In genomic region chr2:220779918-220780317, GRCh38 we compare ENCODE assay signal across 15 cellular contexts.
DNase-seq lines count a peak whose midpoint lies in the region; ATAC-seq, FAIRE-seq and TF ChIP-seq lines count a peak whose summit lies in the region.
"Had no signal": no experiment of that assay in that cellular context is flagged by ENCODE, and none has a peak within 500 bp of the region (broad histone marks: within the 10 kb centered on the region; RNA-seq: fewer than 3 reads in every experiment).

No MANE protein-coding gene starts in this region.

- H3K36me3 Mint-ChIP-seq in HFFc6 (ENCODE audit: low read depth): peaks cover 12% of the 10 kb centered on the region; the same call in 1 of the 2 replicates
- peaks cover 5% of the 10 kb centered on the region for H3K36me3 Mint-ChIP-seq in MCF 10A (ENCODE audit: insufficient read depth, unreplicated experiment)

- H3K4me3 ChIP-seq in keratinocyte (ENCODE audit: control insufficient read depth in 2 of 3, extremely low read depth in 1 of 3, insufficient read depth in 2 of 3, low read depth in 1 of 3, low read length in 3 of 3): no peak overlapping the region
- peak overlapping the region in 4 of 59 donors; percentile 1 to 24 (median 7) for H3K4me3 ChIP-seq in dorsolateral prefrontal cortex
- H3K4me3 ChIP-seq: heart left ventricle, lower lobe of right lung, prostate gland had no signal

- TF ChIP-seq CTCF in HFFc6 (IDR thresholded peaks at IDR 0.05) (no peak), MCF 10A (IDR thresholded peaks at IDR 0.05; ENCODE audit: unreplicated experiment) (no peak), keratinocyte (optimal IDR thresholded peaks at IDR 0.05 in 1 of 3, IDR thresholded peaks at IDR 0.05 in 1 of 3, conservative IDR thresholded peaks at IDR 0.05 in 1 of 3; ENCODE audit: extremely low read depth in 1 of 3, insufficient read depth in 2 of 3, low read length in 3 of 3) (no peak), dorsolateral prefrontal cortex (IDR thresholded peaks at IDR 0.05 in 54 of 56, conservative IDR thresholded peaks at IDR 0.05 in 2 of 56; ENCODE audit: low read depth in 1 of 56, partially characterized antibody in 56 of 56) (no peak)

- H2AFZ ChIP-seq in keratinocyte (ENCODE audit: control insufficient read depth, low read length): no peak overlapping the region

- H3K4me1 Mint-ChIP-seq in HFFc6 (ENCODE audit: low read depth) (peaks cover 39% of the 10 kb centered on the region), MCF 10A (ENCODE audit: insufficient read depth, unreplicated experiment) (peaks cover 11% of the 10 kb centered on the region)

- BruUV-seq in MCF 10A (replicated peaks; lab: Mats Ljungman, UMichigan): no TSS peak

- DNase-seq in HFFc6 (peak; percentile 68), MCF 10A (ENCODE audit: unreplicated experiment) (peak; percentile 64), keratinocyte (ENCODE audit: low read depth, low spot score) (no peak), activated T-cell treated with anti-CD3 and anti-CD28 coated beads for 4 hours (no peak), Kasumi-1 (lab: John Stamatoyannopoulos, UW) (no peak), dorsolateral prefrontal cortex (no peak)
- DNase-seq: activated CD4-positive, alpha-beta T cell treated with anti-CD3 and anti-CD28 coated beads, Interleukin-2, amount 50 U/mL, for 4 hours; activated naive CD4-positive, alpha-beta T cell; cortex of kidney; DMS53; heart left ventricle; lower lobe of right lung had no signal

- peak overlapping the region; percentile 41 for H3K4me2 ChIP-seq in keratinocyte (ENCODE audit: control insufficient read depth, extremely low read depth, insufficient read depth, low read depth, low read length)

- peaks cover 6% of the 10 kb centered on the region for H3K4me1 ChIP-seq in keratinocyte (ENCODE audit: control insufficient read depth, extremely low read depth, insufficient read depth, low read length)
- H3K4me1 ChIP-seq: lower lobe of right lung, prostate gland had no signal

- FAIRE-seq in keratinocyte (lab: Jason Lieb, UNC): peak; percentile 92

- H3K79me2 ChIP-seq in keratinocyte (ENCODE audit: control insufficient read depth, insufficient read depth, low read length): no peaks in the 10 kb centered on the region

- H3K27ac ChIP-seq in keratinocyte (ENCODE audit: control insufficient read depth, insufficient read depth, low read length) (no peak overlapping the region), dorsolateral prefrontal cortex (peak overlapping the region in 1 of 59 donors; percentile 8)
- H3K27ac ChIP-seq: heart left ventricle, lower lobe of right lung, prostate gland had no signal

- ATAC-seq in HG03469 (IDR thresholded peaks at IDR 0.05; ENCODE audit: unreplicated experiment): no peak
- ATAC-seq: heart left ventricle, lower lobe of right lung had no signal

- no peaks in the 10 kb centered on the region for H3K36me3 ChIP-seq in keratinocyte (ENCODE audit: control insufficient read depth in 2 of 2, extremely low read depth in 1 of 2, insufficient read depth in 2 of 2, low read length in 2 of 2)
- H3K36me3 ChIP-seq: heart left ventricle, lower lobe of right lung, prostate gland had no signal

- H3K27me3 Mint-ChIP-seq in HFFc6 (ENCODE audit: insufficient read depth): peaks cover 3% of the 10 kb centered on the region; the same call in 1 of the 2 replicates
- H3K27me3 Mint-ChIP-seq in MCF 10A (ENCODE audit: insufficient read depth, unreplicated experiment): no peaks in the 10 kb centered on the region

- H3K4me3 Mint-ChIP-seq in HFFc6 (peak overlapping the region; percentile 27; the same call in 1 of the 2 replicates), MCF 10A (ENCODE audit: unreplicated experiment) (no peak overlapping the region)
- H3K4me3 Mint-ChIP-seq: T-helper 2 cell treated with Interferon-gamma antibody and Interleukin-4, amounts not matched to agents 5 μg/mL and 100 μg/mL, for 36 hours had no signal

- POLR2A ChIA-PET in MCF 10A (lab: Yijun Ruan, JAX): no interaction called here

- no peaks in the 10 kb centered on the region for H3K9me3 ChIP-seq in keratinocyte (ENCODE audit: control insufficient read depth, low read depth, low read length)
- H3K9me3 ChIP-seq: lower lobe of right lung, prostate gland had no signal

- H3K9ac ChIP-seq in keratinocyte (ENCODE audit: control insufficient read depth, extremely low read depth, insufficient read depth, low read length): no peak overlapping the region

- dilution Hi-C loops in keratinocyte (cut with MboI; ENCODE audit: extremely low pct_ligation_motif_present, low sequenced_read_pairs): no loop called here

- intact Hi-C loops in MCF 10A (cut with micrococcal nuclease): no loop called here
- intact Hi-C loops in dorsolateral prefrontal cortex (cut with DNase I): loop anchor here in 1 of 2 donors (5.0 kb wide), 1 partner anchor 93 kb away; no protein-coding TSS in a partner anchor

- CTCF ChIA-PET in MCF 10A (lab: Yijun Ruan, JAX): interaction anchor here (0.6 kb wide), 1 partner anchor 14 kb away, joined by 3 read pairs; no protein-coding TSS in a partner anchor

- H3K9me1 ChIP-seq in keratinocyte (ENCODE audit: control insufficient read depth, extremely low read depth, insufficient read depth, low read length): no peaks in the 10 kb centered on the region

- H3K27ac Mint-ChIP-seq in HFFc6: peak overlapping the region; percentile 18; the same call in 1 of the 2 replicates
- no peak overlapping the region for H3K27ac Mint-ChIP-seq in MCF 10A (ENCODE audit: low read depth, unreplicated experiment)
- H3K27ac Mint-ChIP-seq: T-helper 2 cell treated with Interferon-gamma antibody and Interleukin-4, amounts not matched to agents 5 μg/mL and 100 μg/mL, for 36 hours had no signal

- H3K9me3 Mint-ChIP-seq in HFFc6: peaks cover 14% of the 10 kb centered on the region
- H3K9me3 Mint-ChIP-seq in MCF 10A (ENCODE audit: unreplicated experiment): no peaks in the 10 kb centered on the region
- H3K9me3 Mint-ChIP-seq: T-helper 2 cell treated with Interferon-gamma antibody and Interleukin-4, amounts not matched to agents 5 μg/mL and 100 μg/mL, for 36 hours had no signal

- H3K27me3 ChIP-seq in keratinocyte (ENCODE audit: control insufficient read depth, extremely low read depth, insufficient read depth, low read length) (no peaks in the 10 kb centered on the region), dorsolateral prefrontal cortex (no peaks in the 10 kb centered on the region)
- H3K27me3 ChIP-seq: heart left ventricle had no signal

- no peaks in the 10 kb centered on the region for H4K20me1 ChIP-seq in keratinocyte (ENCODE audit: control insufficient read depth, extremely low read depth, insufficient read depth, low read length)

Comparison
In these comparisons a context has a peak if more than half of its experiments do, and no peak if none do; other contexts are left out.
1. DNase-seq: peak in HFFc6 (single experiment) and MCF 10A (single experiment); none in keratinocyte (single experiment), activated T-cell treated with anti-CD3 and anti-CD28 coated beads for 4 hours (single experiment), Kasumi-1 (0 of 2) and dorsolateral prefrontal cortex (0 of 10).